Comparison of ENCODE assay signal across 2 cellular contexts in genomic region chr5:140403613-140404012, GRCh38.
TF ChIP-seq lines count a peak whose summit lies in the region.

No MANE protein-coding gene starts in this region.

TF ChIP-seq in SK-N-SH, 30 proteins besides CTCF, POLR2A, EP300 and RAD21 (continued from another document):
- TF ChIP-seq ELF1 (IDR thresholded peaks at IDR 0.05) (no peak), RFX5 (IDR thresholded peaks at IDR 0.05; ENCODE audit: low read length) (no peak), FOXJ3 (CRISPR knock-in tag; IDR thresholded peaks at IDR 0.05) (no peak), TAF1 (IDR thresholded peaks at IDR 0.05; ENCODE audit: borderline replicate concordance, low read depth, low read length) (no peak)

TF ChIP-seq in SK-N-SH treated with all-trans-retinoic acid at 6 μM for 48 hours, 23 proteins besides CTCF, POLR2A, EP300 and RAD21 (continued from another document):
- TF ChIP-seq ESRRG (CRISPR knock-in tag; IDR thresholded peaks at IDR 0.05) (no peak), ZC3H10 (CRISPR knock-in tag; IDR thresholded peaks at IDR 0.05) (no peak), CREB5 (CRISPR knock-in tag; IDR thresholded peaks at IDR 0.05; ENCODE audit: low read depth) (no peak), ISL1 (CRISPR knock-in tag; IDR thresholded peaks at IDR 0.05) (no peak), TCF4 (CRISPR knock-in tag; IDR thresholded peaks at IDR 0.05; ENCODE audit: borderline replicate concordance) (no peak), SNAI2 (CRISPR knock-in tag; IDR thresholded peaks at IDR 0.05) (no peak), ARNTL (CRISPR knock-in tag; IDR thresholded peaks at IDR 0.05; ENCODE audit: borderline replicate concordance, low read depth) (no peak), PATZ1 (CRISPR knock-in tag; IDR thresholded peaks at IDR 0.05; ENCODE audit: borderline replicate concordance) (no peak)
TF ChIP-seq in SK-N-SH treated with all-trans-retinoic acid at 6 μM for 48 hours: peak in this region for 0.
